In genomic region chr6:42407379-42407778, GRCh38 we compare ENCODE assay signal across 11 cellular contexts. TPM values are rescaled to one million over a fixed set of nuclear protein-coding genes. Genes with fewer than 3 reads are reported as not detected.
DNase-seq lines count a peak whose midpoint lies in the region; ATAC-seq, FAIRE-seq and TF ChIP-seq lines count a peak whose summit lies in the region.
"Had no signal": no experiment of that assay in that cellular context is flagged by ENCODE, and none has a peak within 500 bp of the region (broad histone marks: within the 10 kb centered on the region; RNA-seq: fewer than 3 reads in every experiment).

No MANE protein-coding gene starts in this region.

- H3K4me3 ChIP-seq in CD4-positive, CD25-positive, alpha-beta regulatory T cell (ENCODE audit: low read depth, low read length) = no peak overlapping the region
- H3K4me3 ChIP-seq in K562 = no peak overlapping the region
- H3K4me3 ChIP-seq in mesendoderm (ENCODE audit: low read length) = no peak overlapping the region
- no peak overlapping the region for H3K4me3 ChIP-seq in coronary artery
- H3K4me3 ChIP-seq: upper lobe of left lung had no signal

- CTCF ChIA-PET in K562 (lab: Yijun Ruan, JAX; ENCODE audit: low intra/inter-chr PET ratio) = no interaction called here

- H4K20me1 ChIP-seq in K562 (replicated peaks; ENCODE audit: control insufficient read depth, insufficient read depth, low read length) = no peaks in the 10 kb centered on the region

- H2AK5ac ChIP-seq in mesendoderm (ENCODE audit: low read length) = no peak overlapping the region

- FAIRE-seq in K562 (lab: Jason Lieb, UNC) = peak; percentile 46
- FAIRE-seq: H1 had no signal

- H2BK120ac ChIP-seq in mesendoderm (ENCODE audit: low read depth, low read length) = no peak overlapping the region

- H2BK5ac ChIP-seq in mesendoderm (ENCODE audit: low read length) = no peak overlapping the region

- H3K56ac ChIP-seq in mesendoderm (ENCODE audit: low read length) = no peak overlapping the region

- H3K4me2 ChIP-seq in K562 (ENCODE audit: insufficient read depth, low read length) (peak overlapping the region; percentile 47), mesendoderm (ENCODE audit: low read length) (no peak overlapping the region)

- H3K4me1 Mint-ChIP-seq in CD4-positive, CD25-positive, alpha-beta regulatory T cell = peaks cover 29 to 77% (median 47%) of the 10 kb centered on the region in 4 donors

- H3K9me1 ChIP-seq in K562 (ENCODE audit: control insufficient read depth, insufficient read depth, low read length) = no peaks in the 10 kb centered on the region

- H4K8ac ChIP-seq in mesendoderm (ENCODE audit: low read depth, low read length) = no peak overlapping the region

- no peaks in the 10 kb centered on the region for H3K9me3 ChIP-seq in CD4-positive, CD25-positive, alpha-beta regulatory T cell (ENCODE audit: control insufficient read depth in 2 of 2, low read length in 2 of 2)
- H3K9me3 ChIP-seq in K562 (replicated peaks; ENCODE audit: control insufficient read depth, insufficient read depth, low read depth, low read length) = no peaks in the 10 kb centered on the region
- H3K9me3 ChIP-seq: upper lobe of left lung had no signal

- no peak overlapping the region for H3K27ac ChIP-seq in CD4-positive, CD25-positive, alpha-beta regulatory T cell (ENCODE audit: insufficient read depth, low read length, poor library complexity, severe bottlenecking)
- H3K27ac ChIP-seq in K562 (ENCODE audit: extremely low read depth, low read depth, low read length) (no peak overlapping the region), mesendoderm (ENCODE audit: low read depth, low read length) (no peak overlapping the region), coronary artery (peak overlapping the region in 1 of 2 donors; percentile 45)
- H3K27ac ChIP-seq: upper lobe of left lung had no signal

- H3K36me3 Mint-ChIP-seq in CD4-positive, CD25-positive, alpha-beta regulatory T cell = peaks cover 24% of the 10 kb centered on the region

- H3K79me2 ChIP-seq in K562 (ENCODE audit: control insufficient read depth, insufficient read depth, low read length) = no peaks in the 10 kb centered on the region
- H3K79me2 ChIP-seq in mesendoderm (ENCODE audit: control insufficient read depth, insufficient read depth, low read length) = no peaks in the 10 kb centered on the region

- H2BK15ac ChIP-seq in mesendoderm (replicated peaks; ENCODE audit: low read depth) = no peak overlapping the region

- under 1% methylated on average over 8 of the region's 8 CpGs for WGBS in K562 (ENCODE audit: insufficient coverage, low coverage, missing lambda C conversion rate)
- WGBS in mesendoderm (ENCODE audit: extremely low coverage, insufficient coverage, low lambda C conversion rate) = 100% methylated on average over 1 of the region's 8 CpGs

- H3K18ac ChIP-seq in mesendoderm (ENCODE audit: low read length) = no peak overlapping the region

- H3K27me3 Mint-ChIP-seq in CD4-positive, CD25-positive, alpha-beta regulatory T cell = no peaks in the 10 kb centered on the region

- no peak overlapping the region for H4K5ac ChIP-seq in mesendoderm (ENCODE audit: low read length)

- intact Hi-C loops in K562 (cut with micrococcal nuclease) = no loop called here

- H3K4me1 ChIP-seq in CD4-positive, CD25-positive, alpha-beta regulatory T cell (ENCODE audit: control insufficient read depth, insufficient read depth, low read length, poor library complexity, severe bottlenecking) = peaks cover 40% of the 10 kb centered on the region
- H3K4me1 ChIP-seq in K562 (replicated peaks in 1 of 2; ENCODE audit: control insufficient read depth in 2 of 2, insufficient read depth in 2 of 2, low read length in 2 of 2) = peaks cover 6 to 29% of the 10 kb centered on the region in 2 experiments; a peak in 4 of 5 replicates
- H3K4me1 ChIP-seq in mesendoderm (ENCODE audit: control insufficient read depth, low read depth, low read length) = peaks cover 9% of the 10 kb centered on the region

- no peak for ATAC-seq in CD4-positive, CD25-positive, alpha-beta regulatory T cell (ENCODE audit: low read depth in 2 of 2)
- ATAC-seq in K562 (peak; percentile 43; the same call in 2 of the 3 replicates), GM19463 (IDR thresholded peaks at IDR 0.05; ENCODE audit: unreplicated experiment) (no peak), HG02623 (IDR thresholded peaks at IDR 0.05; ENCODE audit: unreplicated experiment) (no peak)

- H3K79me1 ChIP-seq in mesendoderm (ENCODE audit: low read length) = peaks cover 4% of the 10 kb centered on the region

- in situ Hi-C loops in K562 (cut with MboI) = no loop called here

- H3K9ac ChIP-seq in K562 (ENCODE audit: insufficient read depth in 1 of 2, low read depth in 2 of 2, low read length in 2 of 2) (peak overlapping the region in 1 of 2 experiments; percentile 65; a peak in 1 of 4 replicates), mesendoderm (ENCODE audit: low read length) (no peak overlapping the region)

- TF ChIP-seq CTCF in K562 (IDR thresholded peaks at IDR 0.05 in 2 of 3, conservative IDR thresholded peaks at IDR 0.05 in 1 of 3; ENCODE audit: insufficient read depth in 2 of 3, low read depth in 1 of 3, low read length in 3 of 3) = no peak
- TF ChIP-seq CTCF in coronary artery (IDR thresholded peaks at IDR 0.05) = no peak

- no peak for TF ChIP-seq EP300 in K562 (IDR thresholded peaks at IDR 0.05; ENCODE audit: low read length)

- H3K27me3 ChIP-seq in CD4-positive, CD25-positive, alpha-beta regulatory T cell (ENCODE audit: control insufficient read depth, insufficient read depth, low read length) = no peaks in the 10 kb centered on the region
- H3K27me3 ChIP-seq in K562 (ENCODE audit: control insufficient read depth in 2 of 2, insufficient read depth in 2 of 2, low read length in 2 of 2) = peaks cover 0 to 12% of the 10 kb centered on the region in 2 experiments; a peak in 2 of 5 replicates
- no peaks in the 10 kb centered on the region for H3K27me3 ChIP-seq in mesendoderm (ENCODE audit: insufficient read depth, low read length, poor library complexity)
- H3K27me3 ChIP-seq: upper lobe of left lung had no signal

- peak overlapping the region; percentile 56 for H2AFZ ChIP-seq in K562 (ENCODE audit: low read depth, low read length)

- TF ChIP-seq RAD21 in K562 (CRISPR knock-in tag; conservative IDR thresholded peaks at IDR 0.05 in 1 of 2, IDR thresholded peaks at IDR 0.05 in 1 of 2) = no peak

- H3K4ac ChIP-seq in mesendoderm (ENCODE audit: low read depth, low read length) = no peak overlapping the region

- H3K23ac ChIP-seq in mesendoderm (ENCODE audit: low read length) = no peak overlapping the region

- H3K27ac Mint-ChIP-seq in CD4-positive, CD25-positive, alpha-beta regulatory T cell = peak overlapping the region in 2 of 3 donors; percentile 28 to 62

- POLR2A ChIA-PET in K562 (lab: Yijun Ruan, JAX) = interaction anchor here (0.5 to 1.5 kb wide), 3 partner anchors 8 to 33 kb away, joined by 3 read pairs; no protein-coding TSS in a partner anchor

- H3K4me3 Mint-ChIP-seq in CD4-positive, CD25-positive, alpha-beta regulatory T cell = peak overlapping the region in 2 of 4 donors; percentile 23 to 37

- no peaks in the 10 kb centered on the region for H3K9me3 Mint-ChIP-seq in CD4-positive, CD25-positive, alpha-beta regulatory T cell

- no peak for TF ChIP-seq POLR2A in K562 (conservative IDR thresholded peaks at IDR 0.05)

- no peak for DNase-seq in CD4-positive, CD25-positive, alpha-beta regulatory T cell
- DNase-seq in LHCN-M2 (ENCODE audit: low read depth) (peak; percentile 79), K562 (ENCODE audit: extremely low read depth in 1 of 4, low spot score in 3 of 4) (peak; percentile 42 to 61 (median 43)), mesendoderm (peak; percentile 19), coronary artery (ENCODE audit: low spot score) (no peak), nucleus accumbens (lab: John Stamatoyannopoulos, UW) (no peak)
- DNase-seq: stimulated activated CD4-positive, alpha-beta T cell treated with anti-CD3 and anti-CD28 coated beads, Interleukin-12 subunit alpha, Interleukin-12 subunit beta, amount 100 ng/mL, for 4 hours had no signal

- H3K36me3 ChIP-seq in CD4-positive, CD25-positive, alpha-beta regulatory T cell (ENCODE audit: control insufficient read depth, insufficient read depth, low read length) = no peaks in the 10 kb centered on the region
- no peaks in the 10 kb centered on the region for H3K36me3 ChIP-seq in K562 (ENCODE audit: control insufficient read depth, insufficient read depth, low read length)
- H3K36me3 ChIP-seq in mesendoderm (ENCODE audit: control insufficient read depth, insufficient read depth, low read length) = no peaks in the 10 kb centered on the region
- H3K36me3 ChIP-seq: upper lobe of left lung had no signal

- no TSS peak for BruUV-seq in K562 (replicated peaks; lab: Mats Ljungman, UMichigan)

TF ChIP-seq in K562, 482 proteins besides CTCF, POLR2A, EP300 and RAD21 (continues in another document):
- no peak for TF ChIP-seq SREBF2 (CRISPR knock-in tag; IDR thresholded peaks at IDR 0.05)

RNA-seq across cellular contexts. Expression of gene TRERF1, which starts 44.3 kb away (rescaled TPM):
- 55.7 TPM for total RNA-seq in CD4-positive, CD25-positive, alpha-beta regulatory T cell
- 1 to 10 TPM; 2.3 to 4.9 (median 4.2) TPM for polyA plus RNA-seq in CD4-positive, CD25-positive, alpha-beta regulatory T cell
- total RNA-seq in LHCN-M2 (2014; rRNA removed) (3.0 and 4.0 TPM in 2 replicates), K562 (2014; rRNA removed) (0.04 TPM in 1 of 2 replicates, not detected in the other), K562 (2014; rRNA removed; fragmentation: Illumina TruSeq; extraction: Trizol) (0.04 TPM in 1 of 2 replicates, not detected in the other), K562 (2015; rRNA removed; fragmentation: Illumina TruSeq; extraction: Trizol) (0.04 and 0.07 TPM in 2 replicates), K562 (2021) (0.16 and 0.20 TPM in 2 replicates)
- 2.2 TPM for polyA plus RNA-seq in LHCN-M2 (2012)
- total RNA-seq in K562 (2011; cell fraction: chromatin; rRNA removed; ENCODE audit: low replicate concordance) = 0.28 TPM in 1 of 2 replicates, not detected in the other
- under 0.01 and 0.17 TPM in 2 replicates for total RNA-seq in K562 (2011; cell fraction: nucleolus; rRNA removed)
- 0.07 and 0.15 TPM in 2 replicates for total RNA-seq in K562 (2011; cell fraction: nucleoplasm; rRNA removed)
- polyA plus RNA-seq in K562 (2011; rRNA removed) (0.07 and 0.24 TPM in 2 replicates), K562 (2014; fragmentation: Illumina TruSeq; extraction: Trizol) (0.07 and 0.10 TPM in 2 replicates), K562 (2014; fragmentation: Nextera tagmentation; extraction: Ambion mirVana) (not detected), K562 (2014; rRNA removed) (0.04 and 0.07 TPM in 2 replicates)
- polyA plus RNA-seq in K562 (2011; cell fraction: cytosol; rRNA removed) = 0.13 and 0.21 TPM in 2 replicates
- 0.28 and 0.44 TPM in 2 replicates for polyA plus RNA-seq in K562 (2011; cell fraction: nucleus; rRNA removed)
- 0.09 and 0.60 TPM in 2 replicates for polyA plus RNA-seq in K562 (2012)
- polyA minus RNA-seq in K562 (2011; rRNA and poly(A)+ RNA removed) = 0.07 and 0.18 TPM in 2 replicates
- polyA minus RNA-seq in K562 (2011; cell fraction: cytosol; rRNA and poly(A)+ RNA removed) = 0.29 and 0.64 TPM in 2 replicates
- under 0.01 and 0.44 TPM in 2 replicates for polyA minus RNA-seq in K562 (2011; cell fraction: nucleus; rRNA and poly(A)+ RNA removed)
- 4.7 TPM for polyA plus RNA-seq in mesendoderm (2013, experiment 1 of 2)
- polyA plus RNA-seq in mesendoderm (2013, experiment 2 of 2) = 5.2 TPM

Comparison
In these comparisons a context has a peak if more than half of its experiments do, and no peak if none do; other contexts are left out.
1. DNase-seq: peak in LHCN-M2 (single experiment), K562 (4 of 4) and mesendoderm (single experiment); none in CD4-positive, CD25-positive, alpha-beta regulatory T cell (0 of 3), coronary artery (single experiment) and nucleus accumbens (0 of 56).
2. RNA of gene TRERF1, which starts 44.3 kb away (total RNA-seq): 55.7 TPM in CD4-positive, CD25-positive, alpha-beta regulatory T cell (single experiment); 3.0 to 4.0 TPM in LHCN-M2 and under 0.01 to 0.28 TPM in K562; every median in the first group is over 10 times any median in the second.